Comparison of ENCODE assay signal across 25 cellular contexts in genomic region chr10:112887968-112888367, GRCh38.
"Had no signal": no experiment of that assay in that cellular context is flagged by ENCODE, and none has a peak within 500 bp of the region (broad histone marks: within the 10 kb centered on the region; RNA-seq: fewer than 3 reads in every experiment).

No MANE protein-coding gene starts in this region.

- H3K4me1 ChIP-seq: colonic mucosa, esophagus squamous epithelium, gastrocnemius medialis, heart right ventricle, left lung, lower lobe of right lung had no signal

- H3K27me3 ChIP-seq: colonic mucosa, esophagus squamous epithelium, gastrocnemius medialis, heart right ventricle, left lung had no signal

- H3K9me3 Mint-ChIP-seq: effector memory CD8-positive, alpha-beta T cell had no signal

- H3K4me3 ChIP-seq: colonic mucosa, esophagus squamous epithelium, gastrocnemius medialis, heart right ventricle, left lung, lower lobe of right lung, mucosa of descending colon had no signal

- H3K27ac ChIP-seq: colonic mucosa, epithelial cell of prostate, esophagus squamous epithelium, gastrocnemius medialis, heart right ventricle, left lung, lower lobe of right lung had no signal

- H3K4me1 Mint-ChIP-seq: mesothelial cell of epicardium, naive B cell had no signal

- H3K27ac Mint-ChIP-seq: dendritic cell treated with granulocyte-macrophage colony-stimulating factor and Interleukin-4, amounts not matched to agents 40 ng/mL and 50 ng/mL, for 4 days; effector memory CD8-positive, alpha-beta T cell; endodermal cell; mesothelial cell of epicardium; naive B cell had no signal

- ATAC-seq: effector memory CD8-positive, alpha-beta T cell; esophagus mucosa; gastrocnemius medialis; heart right ventricle; left cardiac atrium; left lung; left ventricle myocardium superior; lower lobe of right lung; mucosa of descending colon had no signal

- H3K36me3 ChIP-seq: colonic mucosa, esophagus squamous epithelium, gastrocnemius medialis, heart right ventricle, left lung, lower lobe of right lung had no signal

- DNase-seq: colonic mucosa; cortex of kidney; effector CD8-positive, alpha-beta T cell; effector memory CD8-positive, alpha-beta T cell; endodermal cell; erythroblast; esophagus squamous epithelium; foreskin fibroblast; foreskin melanocyte; gastrocnemius medialis; glutamatergic neuron; head of caudate nucleus; heart right ventricle; hippocampal formation; left cardiac atrium; left lung; left ventricle myocardium superior; lower lobe of right lung; mesenchymal stem cell; mucosa of descending colon; naive B cell had no signal

- H3K4me3 Mint-ChIP-seq: dendritic cell treated with granulocyte-macrophage colony-stimulating factor and Interleukin-4, amounts not matched to agents 40 ng/mL and 50 ng/mL, for 4 days; effector memory CD8-positive, alpha-beta T cell; endodermal cell; mesothelial cell of epicardium; naive B cell had no signal
